8 cellular contexts compared by ENCODE assay signal in genomic region chr13:27130223-27131015, GRCh38. TPM values are rescaled to one million over a fixed set of nuclear protein-coding genes. Genes with fewer than 3 reads are reported as not detected.
DNase-seq lines count a peak whose midpoint lies in the region; ATAC-seq and TF ChIP-seq lines count a peak whose summit lies in the region.

No MANE protein-coding gene starts in this region.

- peak overlapping the region; percentile 83 for H3K27ac Mint-ChIP-seq in activated CD4-positive, alpha-beta T cell treated with anti-CD3 and anti-CD28 coated beads, Interleukin-2, amount 10 ng/mL, durations not matched to agents 7 days and 5 days
- peak overlapping the region; percentile 76 for H3K27ac Mint-ChIP-seq in activated CD8-positive, alpha-beta T cell treated with anti-CD3 and anti-CD28 coated beads, Interleukin-2, amount 10 ng/mL, durations not matched to agents 7 days and 5 days
- H3K27ac Mint-ChIP-seq in stimulated activated naive B cell treated with anti-CD40 and anti-IgM and Interleukin-4, amounts not matched to agents 10 μg/mL and 1 μg/mL and 100 μg/mL, for 72 hours: peak overlapping the region; percentile 86

- peaks cover 5% of the 10 kb centered on the region for H3K79me1 ChIP-seq in neuronal stem cell (ENCODE audit: low read depth, low read length)

- DNase-seq in activated CD4-positive, alpha-beta T cell treated with anti-CD3 and anti-CD28 coated beads, Interleukin-2, amount 10 ng/mL, durations not matched to agents 7 days and 5 days: no peak
- DNase-seq in activated CD4-positive, alpha-beta T cell treated with anti-CD3 and anti-CD28 coated beads, Interleukin-2, amount 50 U/mL, for 48 hours: no peak
- DNase-seq in activated CD8-positive, alpha-beta T cell treated with anti-CD3 and anti-CD28 coated beads, Interleukin-2, amount 10 ng/mL, durations not matched to agents 7 days and 5 days: no peak
- DNase-seq in foreskin keratinocyte: no peak
- no peak for DNase-seq in stimulated activated naive B cell treated with anti-CD40 and anti-IgM and Interleukin-4, amounts not matched to agents 10 μg/mL and 1 μg/mL and 100 μg/mL, for 72 hours
- no peak for DNase-seq in neuronal stem cell (ENCODE audit: low spot score)
- no peak for DNase-seq in HPDE6-E6E7 (ENCODE audit: extremely low spot score)
- DNase-seq in substantia nigra (lab: John Stamatoyannopoulos, UW): no peak

- H3K27me3 ChIP-seq in foreskin keratinocyte (no peaks in the 10 kb centered on the region), neuronal stem cell (ENCODE audit: control insufficient read depth in 3 of 3, insufficient read depth in 3 of 3, low read depth in 1 of 3, low read length in 3 of 3) (no peaks in the 10 kb centered on the region)

- H3K4me3 ChIP-seq in neuronal stem cell (ENCODE audit: low read length in 2 of 2): no peak overlapping the region

- no peak overlapping the region for H3K14ac ChIP-seq in neuronal stem cell (ENCODE audit: low read length)

- POLR2A ChIA-PET in activated CD4-positive, alpha-beta T cell treated with anti-CD3 and anti-CD28 coated beads, Interleukin-2, amount 10 ng/mL, durations not matched to agents 7 days and 5 days (lab: Charles Lee): no interaction called here
- POLR2A ChIA-PET in activated CD8-positive, alpha-beta T cell treated with anti-CD3 and anti-CD28 coated beads, Interleukin-2, amount 10 ng/mL, durations not matched to agents 7 days and 5 days (lab: Charles Lee): interaction anchor here (0.7 to 1.8 kb wide), 4 partner anchors 32 to 121 kb away, joined by 3 to 10 read pairs (median 6); no protein-coding TSS in a partner anchor

- H2BK15ac ChIP-seq in neuronal stem cell (ENCODE audit: low read length): no peak overlapping the region

- H3K23ac ChIP-seq in neuronal stem cell (ENCODE audit: low read depth, low read length, poor library complexity): no peak overlapping the region

- H3K18ac ChIP-seq in neuronal stem cell (ENCODE audit: low read length): no peak overlapping the region

- H3K27ac ChIP-seq in foreskin keratinocyte (peak overlapping the region; percentile 64), neuronal stem cell (replicated peaks; ENCODE audit: low read length) (no peak overlapping the region), substantia nigra (ENCODE audit: low read depth, low read length, poor library complexity, severe bottlenecking) (no peak overlapping the region)

- no peaks in the 10 kb centered on the region for H3K27me3 Mint-ChIP-seq in activated CD4-positive, alpha-beta T cell treated with anti-CD3 and anti-CD28 coated beads, Interleukin-2, amount 10 ng/mL, durations not matched to agents 7 days and 5 days
- H3K27me3 Mint-ChIP-seq in activated CD8-positive, alpha-beta T cell treated with anti-CD3 and anti-CD28 coated beads, Interleukin-2, amount 10 ng/mL, durations not matched to agents 7 days and 5 days (ENCODE audit: low read depth): no peaks in the 10 kb centered on the region
- no peaks in the 10 kb centered on the region for H3K27me3 Mint-ChIP-seq in stimulated activated naive B cell treated with anti-CD40 and anti-IgM and Interleukin-4, amounts not matched to agents 10 μg/mL and 1 μg/mL and 100 μg/mL, for 72 hours

- H3K4me1 ChIP-seq in foreskin keratinocyte (peaks cover 11% of the 10 kb centered on the region), neuronal stem cell (ENCODE audit: control insufficient read depth in 2 of 2, insufficient read depth in 1 of 2, low read depth in 1 of 2, low read length in 2 of 2) (no peaks in the 10 kb centered on the region)

- H3K4me3 Mint-ChIP-seq in activated CD4-positive, alpha-beta T cell treated with anti-CD3 and anti-CD28 coated beads, Interleukin-2, amount 10 ng/mL, durations not matched to agents 7 days and 5 days: no peak overlapping the region
- no peak overlapping the region for H3K4me3 Mint-ChIP-seq in activated CD8-positive, alpha-beta T cell treated with anti-CD3 and anti-CD28 coated beads, Interleukin-2, amount 10 ng/mL, durations not matched to agents 7 days and 5 days
- no peak overlapping the region for H3K4me3 Mint-ChIP-seq in stimulated activated naive B cell treated with anti-CD40 and anti-IgM and Interleukin-4, amounts not matched to agents 10 μg/mL and 1 μg/mL and 100 μg/mL, for 72 hours

- no peak overlapping the region for H4K8ac ChIP-seq in neuronal stem cell (ENCODE audit: low read depth, low read length)

- H2BK12ac ChIP-seq in neuronal stem cell (ENCODE audit: low read length): no peak overlapping the region

- no CpG with 5 or more reads among the region's 7 CpGs for WGBS in neuronal stem cell (ENCODE audit: extremely low coverage in 2 of 2, insufficient read length in 2 of 2, insufficient replicate concordance in 1 of 2), 2 donors

- H3K9me3 ChIP-seq in neuronal stem cell (replicated peaks in 1 of 2; ENCODE audit: control insufficient read depth in 2 of 2, insufficient read depth in 1 of 2, low read depth in 1 of 2, low read length in 2 of 2): peaks cover 2 to 44% of the 10 kb centered on the region in 2 donors

- no peak overlapping the region for H2AK5ac ChIP-seq in neuronal stem cell (ENCODE audit: low read depth, low read length)

- H3K4me1 Mint-ChIP-seq in activated CD4-positive, alpha-beta T cell treated with anti-CD3 and anti-CD28 coated beads, Interleukin-2, amount 10 ng/mL, durations not matched to agents 7 days and 5 days: peaks cover 66% of the 10 kb centered on the region
- H3K4me1 Mint-ChIP-seq in activated CD8-positive, alpha-beta T cell treated with anti-CD3 and anti-CD28 coated beads, Interleukin-2, amount 10 ng/mL, durations not matched to agents 7 days and 5 days (ENCODE audit: low read depth): peaks cover 77% of the 10 kb centered on the region
- H3K4me1 Mint-ChIP-seq in stimulated activated naive B cell treated with anti-CD40 and anti-IgM and Interleukin-4, amounts not matched to agents 10 μg/mL and 1 μg/mL and 100 μg/mL, for 72 hours: peaks cover 48 to 88% of the 10 kb centered on the region in 2 donors

- H4K91ac ChIP-seq in neuronal stem cell (ENCODE audit: low read depth, low read length, poor library complexity): no peak overlapping the region

- no peak overlapping the region for H2AFZ ChIP-seq in neuronal stem cell (ENCODE audit: low read length)

- peaks cover 40% of the 10 kb centered on the region for H3K36me3 Mint-ChIP-seq in activated CD4-positive, alpha-beta T cell treated with anti-CD3 and anti-CD28 coated beads, Interleukin-2, amount 10 ng/mL, durations not matched to agents 7 days and 5 days (ENCODE audit: low read depth)
- H3K36me3 Mint-ChIP-seq in activated CD8-positive, alpha-beta T cell treated with anti-CD3 and anti-CD28 coated beads, Interleukin-2, amount 10 ng/mL, durations not matched to agents 7 days and 5 days (ENCODE audit: low read depth): peaks cover 33% of the 10 kb centered on the region
- peaks cover 16 to 24% of the 10 kb centered on the region in 2 donors for H3K36me3 Mint-ChIP-seq in stimulated activated naive B cell treated with anti-CD40 and anti-IgM and Interleukin-4, amounts not matched to agents 10 μg/mL and 1 μg/mL and 100 μg/mL, for 72 hours

- H3K4ac ChIP-seq in neuronal stem cell (ENCODE audit: low read length): no peak overlapping the region

- H3K4me2 ChIP-seq in neuronal stem cell (ENCODE audit: insufficient read depth, low read length, poor library complexity, severe bottlenecking): no peak overlapping the region

- H3K36me3 ChIP-seq in neuronal stem cell (replicated peaks in 1 of 2; ENCODE audit: control insufficient read depth in 2 of 2, insufficient read depth in 2 of 2, low read length in 2 of 2): peaks cover 0 to 14% of the 10 kb centered on the region in 2 donors

- ATAC-seq in activated CD8-positive, alpha-beta T cell treated with anti-CD3 and anti-CD28 coated beads, Interleukin-2, amount 10 ng/mL, durations not matched to agents 7 days and 5 days: no peak
- ATAC-seq in foreskin keratinocyte: no peak
- ATAC-seq in stimulated activated naive B cell treated with anti-CD40 and anti-IgM and Interleukin-4, amounts not matched to agents 10 μg/mL and 1 μg/mL and 100 μg/mL, for 72 hours (replicated peaks): no peak

- no peak overlapping the region for H3K9ac ChIP-seq in neuronal stem cell (ENCODE audit: low read depth, low read length, poor library complexity)

- no peak overlapping the region for H2BK5ac ChIP-seq in neuronal stem cell (ENCODE audit: low read length)

- CTCF ChIA-PET in activated CD4-positive, alpha-beta T cell treated with anti-CD3 and anti-CD28 coated beads, Interleukin-2, amount 10 ng/mL, durations not matched to agents 7 days and 5 days (lab: Charles Lee): interaction anchor here (0.6 to 2.3 kb wide), 8 partner anchors 10 to 824 kb away, joined by 3 to 7 read pairs (median 4); no protein-coding TSS in a partner anchor
- CTCF ChIA-PET in activated CD8-positive, alpha-beta T cell treated with anti-CD3 and anti-CD28 coated beads, Interleukin-2, amount 10 ng/mL, durations not matched to agents 7 days and 5 days (lab: Charles Lee): interaction anchor here (0.6 to 1.5 kb wide), 6 partner anchors 10 to 232 kb away, joined by 3 to 6 read pairs (median 3); partner anchors contain the start of gene RASL11A

- H2BK120ac ChIP-seq in neuronal stem cell (ENCODE audit: low read depth, low read length): no peak overlapping the region

- H3K9me3 Mint-ChIP-seq in activated CD4-positive, alpha-beta T cell treated with anti-CD3 and anti-CD28 coated beads, Interleukin-2, amount 10 ng/mL, durations not matched to agents 7 days and 5 days: peaks cover 17% of the 10 kb centered on the region
- H3K9me3 Mint-ChIP-seq in activated CD8-positive, alpha-beta T cell treated with anti-CD3 and anti-CD28 coated beads, Interleukin-2, amount 10 ng/mL, durations not matched to agents 7 days and 5 days (ENCODE audit: insufficient read depth): peaks cover 3% of the 10 kb centered on the region
- H3K9me3 Mint-ChIP-seq in stimulated activated naive B cell treated with anti-CD40 and anti-IgM and Interleukin-4, amounts not matched to agents 10 μg/mL and 1 μg/mL and 100 μg/mL, for 72 hours: peaks cover 0 to 8% of the 10 kb centered on the region in 2 donors

- TF ChIP-seq CTCF in foreskin keratinocyte (conservative IDR thresholded peaks at IDR 0.05): no peak

RNA-seq across cellular contexts. Expression of gene USP12, which starts 41.2 kb away (rescaled TPM):
- 10 to 100 TPM; 18.7 to 20.7 TPM for total RNA-seq in activated CD4-positive, alpha-beta T cell treated with anti-CD3 and anti-CD28 coated beads, Interleukin-2, amount 10 ng/mL, durations not matched to agents 7 days and 5 days
- total RNA-seq in activated CD8-positive, alpha-beta T cell treated with anti-CD3 and anti-CD28 coated beads, Interleukin-2, amount 10 ng/mL, durations not matched to agents 7 days and 5 days: 10 to 100 TPM; 19.3 to 19.8 TPM
- 19.6 and 21.1 TPM in 2 replicates for total RNA-seq in foreskin keratinocyte
- polyA plus RNA-seq in foreskin keratinocyte: 8.8 and 10.6 TPM in 2 replicates
- 10.1 TPM for polyA plus RNA-seq in neuronal stem cell (2013, experiment 1 of 2)
- polyA plus RNA-seq in neuronal stem cell (2013, experiment 2 of 2): 10.0 TPM
